16 cellular contexts compared by ENCODE assay signal in the genomic region with DNA sequence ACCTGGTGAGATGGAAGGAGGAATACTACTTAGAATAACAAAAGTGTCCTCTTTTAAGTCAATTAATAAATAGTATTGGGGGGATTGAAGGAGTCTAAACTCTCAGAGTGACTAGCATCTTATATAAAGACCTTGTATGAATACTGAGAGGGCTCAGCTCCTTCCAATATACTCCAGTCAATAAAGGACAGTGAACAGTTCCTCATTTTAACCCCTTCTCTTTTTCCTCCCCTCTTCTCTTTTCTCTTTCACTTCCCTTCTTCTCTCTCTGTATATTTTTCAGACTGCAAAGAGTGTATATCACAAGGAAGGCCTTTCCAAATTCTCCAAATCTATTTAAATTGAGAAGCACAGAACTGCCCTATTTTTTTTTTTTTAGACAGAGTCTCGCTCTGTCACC.
"Had no signal": no experiment of that assay in that cellular context is flagged by ENCODE, and none has a peak within 500 bp of the region (broad histone marks: within the 10 kb centered on the region; RNA-seq: fewer than 3 reads in every experiment).

No MANE protein-coding gene starts in this region.

- DNase-seq: activated CD4-positive, alpha-beta T cell treated with anti-CD3 and anti-CD28 coated beads, Interleukin-2, amount 50 U/mL, for 1 hour; activated CD4-positive, CD25-positive, alpha-beta regulatory T cell treated with anti-CD3 and anti-CD28 coated beads, Interleukin-2, amount 50 U/mL, for 72 hours; activated T-cell treated with anti-CD3 and anti-CD28 coated beads, Interleukin-2, amount 50 U/mL, for 1 hour; aorta; head of caudate nucleus; midbrain; natural killer cell; ovary; spleen; stimulated activated CD4-positive, alpha-beta T cell treated with anti-CD3 and anti-CD28 coated beads, Interleukin-4, amount 100 ng/mL, for 4 hours; stomach; WERI-Rb-1 had no signal

- H3K4me1 Mint-ChIP-seq: activated T-helper 17 cell treated with anti-CD3 and anti-CD28 coated beads, Interleukin-2, amount 50 U/mL, for 72 hours; natural killer cell had no signal

- ATAC-seq: activated naive CD4-positive, alpha-beta T cell treated with anti-CD3 and anti-CD28 coated beads, Interleukin-2, amount 50 U/mL, for 72 hours; activated T-helper 17 cell treated with anti-CD3 and anti-CD28 coated beads, Interleukin-2, amount 50 U/mL, for 72 hours; gastroesophageal sphincter; natural killer cell had no signal

- H3K36me3 Mint-ChIP-seq: activated naive CD4-positive, alpha-beta T cell treated with anti-CD3 and anti-CD28 coated beads, Interleukin-2, amount 50 U/mL, for 72 hours; brain; natural killer cell had no signal

- H3K27ac Mint-ChIP-seq: activated T-helper 17 cell treated with anti-CD3 and anti-CD28 coated beads, Interleukin-2, amount 50 U/mL, for 72 hours; brain; natural killer cell had no signal

- H3K9me3 Mint-ChIP-seq: activated naive CD4-positive, alpha-beta T cell treated with anti-CD3 and anti-CD28 coated beads, Interleukin-2, amount 50 U/mL, for 72 hours; activated T-helper 17 cell treated with anti-CD3 and anti-CD28 coated beads, Interleukin-2, amount 50 U/mL, for 72 hours; natural killer cell had no signal

- H3K4me3 Mint-ChIP-seq: activated T-helper 17 cell treated with anti-CD3 and anti-CD28 coated beads, Interleukin-2, amount 50 U/mL, for 72 hours; brain; natural killer cell had no signal
